14 cellular contexts compared by ENCODE assay signal in genomic region chr1:35574655-35575400, GRCh38. TPM values are rescaled to one million over a fixed set of nuclear protein-coding genes. Genes with fewer than 3 reads are reported as not detected.
DNase-seq lines count a peak whose midpoint lies in the region; ATAC-seq lines count a peak whose summit lies in the region.
"Had no signal": no experiment of that assay in that cellular context is flagged by ENCODE, and none has a peak within 500 bp of the region (broad histone marks: within the 10 kb centered on the region; RNA-seq: fewer than 3 reads in every experiment).

No MANE protein-coding gene starts in this region.

- peaks cover 65 to 88% (median 80%) of the 10 kb centered on the region in 10 experiments for H3K4me1 ChIP-seq in BLaER1 treated with 17β-estradiol and CSF1 and Interleukin-3, amounts not matched to agents 10 nM and 100 nM
- H3K4me1 ChIP-seq in HUES6 (ENCODE audit: control insufficient read depth, insufficient read depth, low read length) = peaks cover 34% of the 10 kb centered on the region

- no peak for ATAC-seq in effector memory CD8-positive, alpha-beta T cell (replicated peaks)
- no peak for ATAC-seq in naive B cell (ENCODE audit: low read depth in 2 of 2)

- H3K4me2 ChIP-seq in BLaER1 treated with 17β-estradiol and CSF1 and Interleukin-3, amounts not matched to agents 10 nM and 100 nM = peak overlapping the region; percentile 89 to 100 (median 97)

- H3K9me3 ChIP-seq in BLaER1 treated with 17β-estradiol and CSF1 and Interleukin-3, amounts not matched to agents 10 nM and 100 nM (replicated peaks in 1 of 11) = peaks cover 0 to 11% (median 0%) of the 10 kb centered on the region in 11 experiments; a peak in 6 of 22 replicates
- H3K9me3 ChIP-seq in HUES6 (ENCODE audit: control insufficient read depth, insufficient read depth, low read depth, low read length) = no peaks in the 10 kb centered on the region
- H3K9me3 ChIP-seq: ascending aorta had no signal

- H3K27ac ChIP-seq in BLaER1 treated with 17β-estradiol and CSF1 and Interleukin-3, amounts not matched to agents 10 nM and 100 nM = peak overlapping the region in 7 of 11 experiments; percentile 90 to 98 (median 95); a peak in 8 of 22 replicates
- H3K27ac ChIP-seq in HUES6 (ENCODE audit: low read depth, low read length) = no peak overlapping the region
- H3K27ac ChIP-seq: ascending aorta had no signal

- H3K27me3 Mint-ChIP-seq in effector memory CD8-positive, alpha-beta T cell = no peaks in the 10 kb centered on the region
- peaks cover 16 to 32% (median 24%) of the 10 kb centered on the region in 3 donors for H3K27me3 Mint-ChIP-seq in naive B cell

- peak overlapping the region in 6 of 11 experiments; percentile 44 to 90 (median 85); a peak in 7 of 22 replicates for H3K9ac ChIP-seq in BLaER1 treated with 17β-estradiol and CSF1 and Interleukin-3, amounts not matched to agents 10 nM and 100 nM
- H3K9ac ChIP-seq in HUES6 (ENCODE audit: low read length) = no peak overlapping the region

- peak overlapping the region; percentile 85 to 90 for H3K4me3 Mint-ChIP-seq in effector memory CD8-positive, alpha-beta T cell
- peak overlapping the region in 7 of 8 donors; percentile 62 to 92 (median 81) for H3K4me3 Mint-ChIP-seq in naive B cell
- H3K4me3 Mint-ChIP-seq: stimulated activated naive CD8-positive, alpha-beta T cell treated with anti-CD3 and anti-CD28 coated beads, Interleukin-15, amount 100 ng/mL, for 72 hours had no signal

- H3K27me3 ChIP-seq in BLaER1 treated with 17β-estradiol and CSF1 and Interleukin-3, amounts not matched to agents 10 nM and 100 nM = peaks cover 38 to 70% (median 48%) of the 10 kb centered on the region in 11 experiments
- peaks cover 87% of the 10 kb centered on the region for H3K27me3 ChIP-seq in HUES6 (ENCODE audit: control insufficient read depth, insufficient read depth, low read length)

- H3K27ac Mint-ChIP-seq in effector memory CD8-positive, alpha-beta T cell = no peak overlapping the region
- no peak overlapping the region for H3K27ac Mint-ChIP-seq in naive B cell
- H3K27ac Mint-ChIP-seq: activated B cell treated with CpG ODN at 0.5 μM for 24 hours; stimulated activated naive CD8-positive, alpha-beta T cell treated with anti-CD3 and anti-CD28 coated beads, Interleukin-15, amount 100 ng/mL, for 72 hours had no signal

- no peak overlapping the region for H3K4me3 ChIP-seq in BLaER1 treated with 17β-estradiol and CSF1 and Interleukin-3, amounts not matched to agents 10 nM and 100 nM
- peak overlapping the region; percentile 80; the same call in 1 of the 2 replicates for H3K4me3 ChIP-seq in HUES6 (ENCODE audit: low read depth, low read length)
- H3K4me3 ChIP-seq: ascending aorta had no signal

- peaks cover 0 to 15% (median 6%) of the 10 kb centered on the region in 11 experiments; a peak in 6 of 22 replicates for H3K36me3 ChIP-seq in BLaER1 treated with 17β-estradiol and CSF1 and Interleukin-3, amounts not matched to agents 10 nM and 100 nM
- no peaks in the 10 kb centered on the region for H3K36me3 ChIP-seq in HUES6 (ENCODE audit: control insufficient read depth, insufficient read depth, low read length)
- H3K36me3 ChIP-seq: ascending aorta had no signal

- no peak for DNase-seq in effector memory CD8-positive, alpha-beta T cell
- DNase-seq in naive B cell (no peak), SK-N-DZ (ENCODE audit: low spot score) (no peak), NCI-H2196 (lab: John Stamatoyannopoulos, UW; ENCODE audit: unreplicated experiment) (no peak), NOMO-1 treated with dmso at 0.1 percent for 144 hours (lab: John Stamatoyannopoulos, UW; ENCODE audit: unreplicated experiment) (no peak)
- DNase-seq in activated CD8-positive, alpha-beta memory T cell treated with anti-CD3 and anti-CD28 coated beads for 24 hours = no peak
- DNase-seq: activated B cell treated with CpG ODN at 0.5 μM for 24 hours; activated T-cell treated with anti-CD3 and anti-CD28 coated beads for 4 hours; NCI-H748 treated with DMSO at 0.1 percent for 48 hours; SHP77 treated with DMSO at 0.1 percent for 48 hours; stimulated activated naive CD8-positive, alpha-beta T cell treated with anti-CD3 and anti-CD28 coated beads, Interleukin-15, amount 100 ng/mL, for 72 hours had no signal

- peaks cover 26 to 29% of the 10 kb centered on the region in 2 donors for H3K4me1 Mint-ChIP-seq in effector memory CD8-positive, alpha-beta T cell (ENCODE audit: low read depth in 2 of 2)
- peaks cover 29 to 32% (median 29%) of the 10 kb centered on the region in 3 donors for H3K4me1 Mint-ChIP-seq in naive B cell

- peaks cover 6% of the 10 kb centered on the region for H3K36me3 Mint-ChIP-seq in effector memory CD8-positive, alpha-beta T cell (ENCODE audit: insufficient read depth)
- H3K36me3 Mint-ChIP-seq in naive B cell = peaks cover 0 to 4% of the 10 kb centered on the region in 2 donors

- peaks cover 0 to 52% (median 6%) of the 10 kb centered on the region in 11 experiments; a peak in 10 of 22 replicates for H4K20me1 ChIP-seq in BLaER1 treated with 17β-estradiol and CSF1 and Interleukin-3, amounts not matched to agents 10 nM and 100 nM

- no peaks in the 10 kb centered on the region for H3K9me3 Mint-ChIP-seq in effector memory CD8-positive, alpha-beta T cell
- H3K9me3 Mint-ChIP-seq in naive B cell = no peaks in the 10 kb centered on the region
- H3K9me3 Mint-ChIP-seq: activated B cell treated with CpG ODN at 0.5 μM for 24 hours; stimulated activated naive CD8-positive, alpha-beta T cell treated with anti-CD3 and anti-CD28 coated beads, Interleukin-15, amount 100 ng/mL, for 72 hours had no signal

RNA-seq across cellular contexts. Expression of gene TFAP2E, which starts 1.7 kb away (rescaled TPM):
- under 1 TPM in 4 of 6 donors, not detected in 2; 0.16 to 0.62 (median 0.24) TPM for polyA plus RNA-seq in naive B cell (ENCODE audit: low read depth in 6 of 6)
- 0.21 TPM in 1 of 2 replicates, not detected in the other for polyA plus RNA-seq in SK-N-DZ (2014; cell fraction: cytosol; rRNA removed)
- 0.64 TPM in 1 of 2 replicates, not detected in the other for polyA plus RNA-seq in SK-N-DZ (2014; cell fraction: nucleus; rRNA removed)

RNA-seq across cellular contexts. Expression of gene NCDN, which starts 17.2 kb away (rescaled TPM):
- 10 to 100 TPM in 1 of 6 donors, 1 to 10 TPM in 5; 4.8 to 13.0 (median 6.7) TPM for polyA plus RNA-seq in naive B cell (ENCODE audit: low read depth in 6 of 6)
- polyA plus RNA-seq in SK-N-DZ (2014; cell fraction: cytosol; rRNA removed) = 31.9 and 34.8 TPM in 2 replicates
- polyA plus RNA-seq in SK-N-DZ (2014; cell fraction: nucleus; rRNA removed) = 30.2 and 39.1 TPM in 2 replicates

RNA-seq across cellular contexts. Expression of gene KIAA0319L, which starts 17.6 kb away (rescaled TPM):
- polyA plus RNA-seq in naive B cell (ENCODE audit: low read depth in 6 of 6) = 10 to 100 TPM; 17.1 to 29.0 (median 22.6) TPM
- polyA plus RNA-seq in SK-N-DZ (2014; cell fraction: cytosol; rRNA removed) = 25.4 and 28.4 TPM in 2 replicates
- polyA plus RNA-seq in SK-N-DZ (2014; cell fraction: nucleus; rRNA removed) = 28.3 and 52.9 TPM in 2 replicates
